Comparison of ENCODE assay signal across 14 cellular contexts in genomic region chr5:145554399-145554798, GRCh38.
DNase-seq lines count a peak whose midpoint lies in the region; ATAC-seq, FAIRE-seq and TF ChIP-seq lines count a peak whose summit lies in the region.
"Had no signal": no experiment of that assay in that cellular context is flagged by ENCODE, and none has a peak within 500 bp of the region (broad histone marks: within the 10 kb centered on the region; RNA-seq: fewer than 3 reads in every experiment).

No MANE protein-coding gene starts in this region.

- DNase-seq in AG10803 (ENCODE audit: low read depth) = peak; percentile 71
- DNase-seq in HTR-8/SVneo (ENCODE audit: insufficient read length, low spot score) = peak; percentile 5
- DNase-seq in astrocyte of the spinal cord (ENCODE audit: low read depth, low spot score) = peak; percentile 87
- peak; percentile 64 for DNase-seq in kidney glomerular epithelial cell (lab: John Stamatoyannopoulos, UW)
- DNase-seq in NCI-H510A treated with DMSO at 0.1 percent for 48 hours (lab: John Stamatoyannopoulos, UW) = no peak
- no peak for DNase-seq in activated T-cell treated with anti-CD3 and anti-CD28 coated beads, Interleukin-2, amount 50 U/mL, for 24 hours
- no peak for DNase-seq in NCI-H146 (lab: John Stamatoyannopoulos, UW)
- no peak for DNase-seq in naive thymus-derived CD4-positive, alpha-beta T cell
- DNase-seq: kidney, NCI-H2029 had no signal

- no peaks in the 10 kb centered on the region for H3K4me1 ChIP-seq in naive thymus-derived CD4-positive, alpha-beta T cell (ENCODE audit: control insufficient read depth in 2 of 2, insufficient read depth in 2 of 2, low read length in 2 of 2)

- no peak for ATAC-seq in naive thymus-derived CD4-positive, alpha-beta T cell
- ATAC-seq: HepG2; stimulated activated memory B cell treated with anti-CD40 and anti-IgM and Interleukin-4, amounts not matched to agents 10 μg/mL and 1 μg/mL and 100 μg/mL, for 72 hours had no signal

- H3K27ac ChIP-seq in naive thymus-derived CD4-positive, alpha-beta T cell (ENCODE audit: low read depth, low read length) = no peak overlapping the region
- H3K27ac ChIP-seq: neutrophil had no signal

- H3K27ac Mint-ChIP-seq in activated T-cell treated with anti-CD3 and anti-CD28 coated beads, Interleukin-2, amount 50 U/mL, for 24 hours = no peak overlapping the region
- H3K27ac Mint-ChIP-seq in naive thymus-derived CD4-positive, alpha-beta T cell = no peak overlapping the region
- H3K27ac Mint-ChIP-seq: stimulated activated memory B cell treated with anti-CD40 and anti-IgM and Interleukin-4, amounts not matched to agents 10 μg/mL and 1 μg/mL and 100 μg/mL, for 72 hours had no signal

- peaks cover 2% of the 10 kb centered on the region for H3K9me3 Mint-ChIP-seq in activated T-cell treated with anti-CD3 and anti-CD28 coated beads, Interleukin-2, amount 50 U/mL, for 24 hours
- H3K9me3 Mint-ChIP-seq in naive thymus-derived CD4-positive, alpha-beta T cell = peaks cover 0 to 19% (median 2%) of the 10 kb centered on the region in 11 donors
- H3K9me3 Mint-ChIP-seq: stimulated activated memory B cell treated with anti-CD40 and anti-IgM and Interleukin-4, amounts not matched to agents 10 μg/mL and 1 μg/mL and 100 μg/mL, for 72 hours had no signal

- H3K4me3 ChIP-seq in AG10803 (ENCODE audit: low read length) (no peak overlapping the region), astrocyte of the spinal cord (ENCODE audit: low read depth, low read length) (no peak overlapping the region)
- H3K4me3 ChIP-seq in naive thymus-derived CD4-positive, alpha-beta T cell (ENCODE audit: low read length) = no peak overlapping the region

- CTCF ChIA-PET in naive thymus-derived CD4-positive, alpha-beta T cell (lab: Charles Lee) = no interaction called here

- H3K27me3 Mint-ChIP-seq in activated T-cell treated with anti-CD3 and anti-CD28 coated beads, Interleukin-2, amount 50 U/mL, for 24 hours = no peaks in the 10 kb centered on the region
- H3K27me3 Mint-ChIP-seq in naive thymus-derived CD4-positive, alpha-beta T cell = no peaks in the 10 kb centered on the region
- H3K27me3 Mint-ChIP-seq: stimulated activated memory B cell treated with anti-CD40 and anti-IgM and Interleukin-4, amounts not matched to agents 10 μg/mL and 1 μg/mL and 100 μg/mL, for 72 hours had no signal

- no peaks in the 10 kb centered on the region for H3K9me3 ChIP-seq in naive thymus-derived CD4-positive, alpha-beta T cell (ENCODE audit: control insufficient read depth in 2 of 3, low read length in 3 of 3)
- H3K9me3 ChIP-seq: neutrophil had no signal

- TF ChIP-seq CTCF in AG10803 (conservative IDR thresholded peaks at IDR 0.05; ENCODE audit: low read length) (no peak), astrocyte of the spinal cord (IDR thresholded peaks at IDR 0.05; ENCODE audit: low read depth, low read length) (no peak)

- no peaks in the 10 kb centered on the region for H3K4me1 Mint-ChIP-seq in activated T-cell treated with anti-CD3 and anti-CD28 coated beads, Interleukin-2, amount 50 U/mL, for 24 hours (ENCODE audit: low read depth)
- H3K4me1 Mint-ChIP-seq in naive thymus-derived CD4-positive, alpha-beta T cell = peaks cover 0 to 2% (median 0%) of the 10 kb centered on the region in 7 donors
- H3K4me1 Mint-ChIP-seq: stimulated activated memory B cell treated with anti-CD40 and anti-IgM and Interleukin-4, amounts not matched to agents 10 μg/mL and 1 μg/mL and 100 μg/mL, for 72 hours had no signal

- intact Hi-C loops in naive thymus-derived CD4-positive, alpha-beta T cell (cut with micrococcal nuclease) = no loop called here

- in situ Hi-C loops in astrocyte of the spinal cord (cut with HindIII; ENCODE audit: low sequenced_read_pairs) = no loop called here

- H3K27me3 ChIP-seq in naive thymus-derived CD4-positive, alpha-beta T cell (ENCODE audit: control insufficient read depth in 2 of 2, insufficient read depth in 2 of 2, low read length in 2 of 2) = no peaks in the 10 kb centered on the region
- H3K27me3 ChIP-seq: neutrophil had no signal

- no peak overlapping the region for H3K4me3 Mint-ChIP-seq in activated T-cell treated with anti-CD3 and anti-CD28 coated beads, Interleukin-2, amount 50 U/mL, for 24 hours
- no peak overlapping the region for H3K4me3 Mint-ChIP-seq in naive thymus-derived CD4-positive, alpha-beta T cell
- H3K4me3 Mint-ChIP-seq: stimulated activated memory B cell treated with anti-CD40 and anti-IgM and Interleukin-4, amounts not matched to agents 10 μg/mL and 1 μg/mL and 100 μg/mL, for 72 hours had no signal

- no peaks in the 10 kb centered on the region for H3K36me3 ChIP-seq in naive thymus-derived CD4-positive, alpha-beta T cell (ENCODE audit: control insufficient read depth in 2 of 3, insufficient read depth in 3 of 3, low read length in 3 of 3)
- H3K36me3 ChIP-seq: neutrophil had no signal

- FAIRE-seq in HTR-8/SVneo (lab: Jason Lieb, UNC) = no peak
- FAIRE-seq: HepG2, kidney, TTC549 had no signal

- POLR2A ChIA-PET in naive thymus-derived CD4-positive, alpha-beta T cell (lab: Charles Lee) = no interaction called here

- H3K36me3 Mint-ChIP-seq in activated T-cell treated with anti-CD3 and anti-CD28 coated beads, Interleukin-2, amount 50 U/mL, for 24 hours (ENCODE audit: low read depth) = no peaks in the 10 kb centered on the region
- no peaks in the 10 kb centered on the region for H3K36me3 Mint-ChIP-seq in naive thymus-derived CD4-positive, alpha-beta T cell
- H3K36me3 Mint-ChIP-seq: stimulated activated memory B cell treated with anti-CD40 and anti-IgM and Interleukin-4, amounts not matched to agents 10 μg/mL and 1 μg/mL and 100 μg/mL, for 72 hours had no signal

Comparison
In these comparisons a context has a peak if more than half of its experiments do, and no peak if none do; other contexts are left out.
1. DNase-seq: peak in AG10803 (single experiment), HTR-8/SVneo (single experiment), astrocyte of the spinal cord (single experiment) and kidney glomerular epithelial cell (single experiment); none in NCI-H510A treated with DMSO at 0.1 percent for 48 hours (single experiment), activated T-cell treated with anti-CD3 and anti-CD28 coated beads, Interleukin-2, amount 50 U/mL, for 24 hours (single experiment), NCI-H146 (single experiment) and naive thymus-derived CD4-positive, alpha-beta T cell (0 of 9).